Comparison of ENCODE assay signal across 24 cellular contexts in the genomic region with DNA sequence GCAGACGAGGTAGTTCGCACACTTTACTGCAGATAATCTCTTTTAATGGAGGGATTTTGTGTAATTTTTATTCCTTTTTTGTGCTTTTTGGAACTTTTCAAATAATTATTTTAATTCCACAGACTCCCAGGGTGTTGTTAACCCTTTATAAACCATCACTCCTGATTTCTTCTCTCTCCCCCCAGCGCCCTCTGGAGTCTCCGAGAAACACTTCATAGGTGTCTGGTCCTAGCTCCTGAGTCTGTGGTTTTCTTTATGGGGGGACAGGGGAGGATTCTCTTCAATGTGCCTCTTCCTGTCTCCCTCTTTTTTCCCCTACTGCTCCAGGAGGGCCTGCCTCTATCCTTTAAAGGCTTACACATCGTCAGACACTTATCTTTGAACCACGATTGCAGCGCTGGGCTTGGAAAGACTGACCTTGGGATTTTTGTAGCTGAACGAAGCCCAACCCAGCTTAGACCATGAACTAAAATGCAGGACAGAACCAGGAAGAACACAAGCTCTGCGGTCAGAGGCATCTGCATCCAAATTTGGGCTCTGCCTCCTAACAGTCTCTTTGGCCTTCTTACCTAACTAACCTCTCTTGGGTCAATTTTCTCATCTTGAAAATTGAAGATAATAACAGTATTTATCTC. TPM values are rescaled to one million over a fixed set of nuclear protein-coding genes. Genes with fewer than 3 reads are reported as not detected.
A peak's percentile ranks its signal among the peaks of the same experiment; 100 is the strongest.
DNase-seq lines count a peak whose midpoint lies in the region; ATAC-seq and TF ChIP-seq lines count a peak whose summit lies in the region.
"Had no signal": no experiment of that assay in that cellular context is flagged by ENCODE, and none has a peak within 500 bp of the region (broad histone marks: within the 10 kb centered on the region; RNA-seq: fewer than 3 reads in every experiment).

No MANE protein-coding gene starts in this region.

- intact Hi-C loops in Right ventricle myocardium superior (cut with DNase I), result no loop called here
- intact Hi-C loops in sciatic nerve (cut with DNase I), result loop anchor here (10.0 kb wide), 1 partner anchor 66 kb away; no protein-coding TSS in a partner anchor
- intact Hi-C loops in PC-9 (cut with micrococcal nuclease; ENCODE audit: unreplicated experiment), result no loop called here

- H4K20me1 ChIP-seq in PC-9 (ENCODE audit: insufficient read depth), result no peaks in the 10 kb centered on the region
- H4K20me1 ChIP-seq: BLaER1 had no signal

- no peak overlapping the region for H3K27ac Mint-ChIP-seq in WTC11
- H3K27ac Mint-ChIP-seq: activated CD8-positive, alpha-beta T cell treated with anti-CD3 and anti-CD28 coated beads for 36 hours; stimulated activated naive CD8-positive, alpha-beta T cell treated with anti-CD3 and anti-CD28 coated beads, Interleukin-15, amount 100 ng/mL, for 72 hours had no signal

- DNase-seq in cardiac muscle cell (ENCODE audit: low read depth in 1 of 2, low spot score in 1 of 2), result peak in 1 of 2 donors; percentile 64
- no peak for DNase-seq in Right ventricle myocardium superior
- DNase-seq in WTC11 (ENCODE audit: low spot score), result no peak
- DNase-seq in fibroblast of villous mesenchyme (ENCODE audit: low read depth), result peak; percentile 49
- DNase-seq in sciatic nerve (ENCODE audit: low spot score), result no peak
- DNase-seq in NCI-H2171 (lab: John Stamatoyannopoulos, UW), result no peak
- DNase-seq in NOMO-1 treated with DMSO at 0.1 percent for 48 hours (lab: John Stamatoyannopoulos, UW; ENCODE audit: unreplicated experiment), result no peak
- DNase-seq in PC-9, result no peak
- DNase-seq: activated CD4-positive, CD25-positive, alpha-beta regulatory T cell treated with anti-CD3 and anti-CD28 coated beads, Interleukin-2, amount 50 U/mL, for 72 hours; activated CD8-positive, alpha-beta T cell treated with anti-CD3 and anti-CD28 coated beads for 36 hours; activated gamma-delta T cell treated with Interleukin-2 at 50 U/mL for 16 hours; COR-L47; dermis blood vessel endothelial cell; GM23248; hippocampal formation; islet precursor cell; MG63; NCI-H524; stimulated activated CD4-positive, alpha-beta T cell treated with anti-CD3 and anti-CD28 coated beads, Interleukin-12 subunit alpha, Interleukin-12 subunit beta, amount 100 ng/mL, for 4 hours; stimulated activated naive CD8-positive, alpha-beta T cell treated with anti-CD3 and anti-CD28 coated beads, Interleukin-15, amount 100 ng/mL, for 72 hours had no signal

- H3K4me1 ChIP-seq in cardiac muscle cell (ENCODE audit: low read depth) (peaks cover 26% of the 10 kb centered on the region), PC-9 (replicated peaks; ENCODE audit: insufficient read depth) (no peaks in the 10 kb centered on the region)

- H3K36me3 ChIP-seq in cardiac muscle cell, result no peaks in the 10 kb centered on the region
- no peaks in the 10 kb centered on the region for H3K36me3 ChIP-seq in PC-9 (ENCODE audit: low read depth)
- H3K36me3 ChIP-seq: BLaER1, MG63, neutrophil, tibial nerve had no signal

- no peak overlapping the region for H2AFZ ChIP-seq in PC-9
- H2AFZ ChIP-seq: GM23248 had no signal

- no peaks in the 10 kb centered on the region for H3K27me3 Mint-ChIP-seq in WTC11 (ENCODE audit: low read depth)

- no peaks in the 10 kb centered on the region for H3K79me2 ChIP-seq in PC-9 (ENCODE audit: low read depth)

- no peaks in the 10 kb centered on the region for H3K9me3 Mint-ChIP-seq in WTC11
- H3K9me3 Mint-ChIP-seq: activated CD8-positive, alpha-beta T cell treated with anti-CD3 and anti-CD28 coated beads for 36 hours; stimulated activated naive CD8-positive, alpha-beta T cell treated with anti-CD3 and anti-CD28 coated beads, Interleukin-15, amount 100 ng/mL, for 72 hours had no signal

- H3K9me3 ChIP-seq in cardiac muscle cell (ENCODE audit: low read depth) (no peaks in the 10 kb centered on the region), PC-9 (ENCODE audit: insufficient read depth, low read depth) (no peaks in the 10 kb centered on the region)
- H3K9me3 ChIP-seq: BLaER1, MG63, neutrophil, tibial nerve had no signal

- no peaks in the 10 kb centered on the region for H3K9me2 ChIP-seq in PC-9 (ENCODE audit: insufficient read depth)

- H3K36me3 Mint-ChIP-seq in WTC11, result no peaks in the 10 kb centered on the region

- no peak overlapping the region for H3K4me3 Mint-ChIP-seq in WTC11
- H3K4me3 Mint-ChIP-seq: activated CD8-positive, alpha-beta T cell treated with anti-CD3 and anti-CD28 coated beads for 36 hours; stimulated activated naive CD8-positive, alpha-beta T cell treated with anti-CD3 and anti-CD28 coated beads, Interleukin-15, amount 100 ng/mL, for 72 hours had no signal

- H3K27me3 ChIP-seq in cardiac muscle cell (no peaks in the 10 kb centered on the region), PC-9 (ENCODE audit: insufficient read depth, low read depth) (peaks cover 9% of the 10 kb centered on the region; the same call in 1 of the 2 replicates)
- H3K27me3 ChIP-seq: BLaER1, MG63, tibial nerve had no signal

- ATAC-seq in Right ventricle myocardium superior (ENCODE audit: poor library complexity) (no peak), WTC11 (peak; percentile 80), sciatic nerve (peak; percentile 48)
- ATAC-seq: activated CD8-positive, alpha-beta T cell treated with anti-CD3 and anti-CD28 coated beads for 36 hours; stimulated activated naive CD8-positive, alpha-beta T cell treated with anti-CD3 and anti-CD28 coated beads, Interleukin-15, amount 100 ng/mL, for 72 hours had no signal

- peak overlapping the region; percentile 11 for H3K27ac ChIP-seq in cardiac muscle cell
- no peak overlapping the region for H3K27ac ChIP-seq in PC-9
- H3K27ac ChIP-seq: BLaER1, GM23248, neutrophil had no signal

- TF ChIP-seq CTCF in cardiac muscle cell (IDR thresholded peaks at IDR 0.05; ENCODE audit: low read depth, low read length), result peak; percentile 33
- no peak for TF ChIP-seq CTCF in WTC11 (IDR thresholded peaks at IDR 0.05)
- peak; percentile 29 for TF ChIP-seq CTCF in fibroblast of villous mesenchyme (IDR thresholded peaks at IDR 0.05; ENCODE audit: insufficient read depth, low read depth, low read length)
- TF ChIP-seq CTCF in PC-9 (conservative IDR thresholded peaks at IDR 0.05), result no peak

- CTCF ChIA-PET in WTC11 (lab: Charles Lee), result interaction anchor here (0.6 to 5.6 kb wide), 29 partner anchors 8 to 187 kb away, joined by 3 to 83 read pairs (median 4); no protein-coding TSS in a partner anchor
- CTCF ChIA-PET in PC-9 (lab: Charles Lee), result no interaction called here

- no TSS peak for BruUV-seq in PC-9 (replicated peaks; lab: Mats Ljungman, UMichigan)

- H3K4me2 ChIP-seq in PC-9, result no peak overlapping the region
- H3K4me2 ChIP-seq: BLaER1 had no signal

- peaks cover 39% of the 10 kb centered on the region for H3K4me1 Mint-ChIP-seq in WTC11
- H3K4me1 Mint-ChIP-seq: stimulated activated naive CD8-positive, alpha-beta T cell treated with anti-CD3 and anti-CD28 coated beads, Interleukin-15, amount 100 ng/mL, for 72 hours had no signal

- no peak overlapping the region for H3K4me3 ChIP-seq in cardiac muscle cell
- H3K4me3 ChIP-seq in fibroblast of villous mesenchyme (ENCODE audit: low read depth, low read length), result no peak overlapping the region
- no peak overlapping the region for H3K4me3 ChIP-seq in PC-9
- H3K4me3 ChIP-seq: BLaER1, GM23248, lung, MG63, tibial nerve had no signal

- POLR2A ChIA-PET in WTC11 (lab: Charles Lee), result no interaction called here
- POLR2A ChIA-PET in PC-9 (lab: Charles Lee; ENCODE audit: unreplicated experiment), result no interaction called here

- no peaks in the 10 kb centered on the region for H3F3A ChIP-seq in PC-9 (ENCODE audit: insufficient read depth, low read depth)

TF ChIP-seq in WTC11, 78 proteins besides CTCF, POLR2A, EP300 and RAD21 (continues in another document):
- no peak for TF ChIP-seq E2F4 (CRISPR knock-in tag; IDR thresholded peaks at IDR 0.05; ENCODE audit: borderline replicate concordance, low read depth)
- no peak for TF ChIP-seq MYBL2 (CRISPR knock-in tag; IDR thresholded peaks at IDR 0.05)
- no peak for TF ChIP-seq ZNF423 (CRISPR knock-in tag; IDR thresholded peaks at IDR 0.05)
- TF ChIP-seq FOXK1 (CRISPR knock-in tag; IDR thresholded peaks at IDR 0.05), result no peak
- TF ChIP-seq, protein P1, sequence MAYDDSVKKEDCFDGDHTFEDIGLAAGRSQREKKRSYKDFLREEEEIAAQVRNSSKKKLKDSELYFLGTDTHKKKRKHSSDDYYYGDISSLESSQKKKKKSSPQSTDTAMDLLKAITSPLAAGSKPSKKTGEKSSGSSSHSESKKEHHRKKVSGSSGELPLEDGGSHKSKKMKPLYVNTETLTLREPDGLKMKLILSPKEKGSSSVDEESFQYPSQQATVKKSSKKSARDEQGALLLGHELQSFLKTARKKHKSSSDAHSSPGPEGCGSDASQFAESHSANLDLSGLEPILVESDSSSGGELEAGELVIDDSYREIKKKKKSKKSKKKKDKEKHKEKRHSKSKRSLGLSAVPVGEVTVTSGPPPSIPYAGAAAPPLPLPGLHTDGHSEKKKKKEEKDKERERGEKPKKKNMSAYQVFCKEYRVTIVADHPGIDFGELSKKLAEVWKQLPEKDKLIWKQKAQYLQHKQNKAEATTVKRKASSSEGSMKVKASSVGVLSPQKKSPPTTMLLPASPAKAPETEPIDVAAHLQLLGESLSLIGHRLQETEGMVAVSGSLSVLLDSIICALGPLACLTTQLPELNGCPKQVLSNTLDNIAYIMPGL (CRISPR knock-in tag; IDR thresholded peaks at IDR 0.05), result no peak
- TF ChIP-seq CREB1 (CRISPR knock-in tag; IDR thresholded peaks at IDR 0.05), result no peak
- TF ChIP-seq JUN (CRISPR knock-in tag; IDR thresholded peaks at IDR 0.05), result no peak
- TF ChIP-seq CDX4 (CRISPR knock-in tag; IDR thresholded peaks at IDR 0.05; ENCODE audit: borderline replicate concordance), result no peak
- no peak for TF ChIP-seq ELF4 (CRISPR knock-in tag; IDR thresholded peaks at IDR 0.05; ENCODE audit: low read depth)
- no peak for TF ChIP-seq HMGA2 (CRISPR knock-in tag; IDR thresholded peaks at IDR 0.05)

RNA-seq across cellular contexts. Expression of gene PKDCC, which starts 7.1 kb away (rescaled TPM):
- total RNA-seq in cardiac muscle cell (169 and 228 TPM in 2 replicates), Right ventricle myocardium superior (120 TPM), WTC11 (2021) (15.1 to 27.3 TPM (median 15.6 TPM) in 3 replicates), fibroblast of villous mesenchyme (8.2 and 31.2 TPM in 2 replicates), sciatic nerve (367 TPM), PC-9 (2021) (3.9 and 5.5 TPM in 2 replicates)
- 157 and 185 TPM in 2 replicates for polyA plus RNA-seq in cardiac muscle cell
- total RNA-seq: activated CD8-positive, alpha-beta T cell treated with anti-CD3 and anti-CD28 coated beads for 36 hours had no signal

Comparison
In these comparisons a context has a peak if more than half of its experiments do, and no peak if none do; other contexts are left out.
1. CTCF ChIP-seq: peak in cardiac muscle cell (single experiment) and fibroblast of villous mesenchyme (single experiment); none in WTC11 (single experiment) and PC-9 (single experiment).